ENCODE assay signal across 37 cellular contexts in the genomic region with DNA sequence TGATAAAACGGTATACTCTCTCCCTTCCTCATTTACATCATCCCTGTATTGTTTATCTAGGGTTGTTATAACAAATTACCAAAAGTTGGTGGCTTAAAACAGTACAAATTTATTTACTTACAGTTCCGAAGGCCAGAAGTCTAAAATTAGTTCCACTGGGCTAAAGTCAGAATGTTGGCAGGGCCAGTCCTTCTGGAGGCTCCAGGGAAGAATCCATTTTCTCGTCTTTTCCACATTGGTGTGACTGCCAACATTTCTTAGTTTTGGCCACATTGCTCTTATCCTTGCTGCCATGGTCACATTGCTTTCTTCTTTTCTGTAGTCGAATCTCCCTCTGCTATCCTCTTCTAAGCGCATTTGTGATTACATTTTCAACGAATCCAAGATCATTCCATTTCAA. TPM values are rescaled to one million over a fixed set of nuclear protein-coding genes. Genes with fewer than 3 reads are reported as not detected.
"Had no signal": no experiment of that assay in that cellular context is flagged by ENCODE, and none has a peak within 500 bp of the region (broad histone marks: within the 10 kb centered on the region; RNA-seq: fewer than 3 reads in every experiment).

No MANE protein-coding gene starts in this region.

- DNase-seq: activated B cell treated with CpG ODN at 0.5 μM for 24 hours; activated CD4-positive, alpha-beta memory T cell treated with anti-CD3 and anti-CD28 coated beads for 36 hours; activated CD4-positive, alpha-beta T cell treated with anti-CD3 and anti-CD28 coated beads for 48 hours; activated CD4-positive, alpha-beta T cell treated with anti-CD3 and anti-CD28 coated beads, Interleukin-2, amount 50 U/mL, for 1 hour; activated CD8-positive, alpha-beta memory T cell treated with anti-CD3 and anti-CD28 coated beads, Interleukin-2, amount 10 ng/mL, durations not matched to agents 7 days and 5 days; activated CD8-positive, alpha-beta memory T cell treated with anti-CD3 and anti-CD28 coated beads, Interleukin-2, amount 50 U/mL, for 4 hours; activated CD8-positive, alpha-beta T cell treated with anti-CD3 and anti-CD28 coated beads, Interleukin-2, amount 10 ng/mL, durations not matched to agents 7 days and 5 days; activated effector memory CD4-positive, alpha-beta T cell treated with anti-CD3 and anti-CD28 coated beads, Interleukin-2, amount 50 U/mL, for 16 hours; activated naive CD4-positive, alpha-beta T cell treated with anti-CD3 and anti-CD28 coated beads for 36 hours; activated naive CD8-positive, alpha-beta T cell treated with anti-CD3 and anti-CD28 coated beads for 36 hours; activated naive CD8-positive, alpha-beta T cell treated with anti-CD3 and anti-CD28 coated beads, Interleukin-2, amount 50 U/mL, for 24 hours; activated T-cell treated with anti-CD3 and anti-CD28 coated beads, Interleukin-2, amount 50 U/mL, for 1 hour; activated T-cell treated with anti-CD3 and anti-CD28 coated beads, Interleukin-2, amount 50 U/mL, for 48 hours; amygdala; brain microvascular endothelial cell; cortex of kidney; dermis blood vessel endothelial cell; effector CD4-positive, alpha-beta T cell; esophagus squamous epithelium; foreskin melanocyte; heart right ventricle; T-helper 1 cell; T-helper 17 cell; T1000; WERI-Rb-1 had no signal

- H3K4me3 ChIP-seq: adrenal gland, esophagus squamous epithelium, gastroesophageal sphincter, heart right ventricle had no signal

- H3K27ac ChIP-seq: adrenal gland, brain microvascular endothelial cell, epithelial cell of prostate, esophagus squamous epithelium, heart right ventricle, WERI-Rb-1 had no signal

- H3K4me1 ChIP-seq: adrenal gland, esophagus squamous epithelium, heart right ventricle had no signal

- H3K36me3 ChIP-seq: adrenal gland, brain microvascular endothelial cell, esophagus squamous epithelium, gastroesophageal sphincter, heart right ventricle, WERI-Rb-1 had no signal

- ATAC-seq: activated CD4-positive, CD25-positive, alpha-beta regulatory T cell treated with anti-CD3 and anti-CD28 coated beads, Interleukin-2, amount 50 U/mL, for 24 hours; activated CD8-positive, alpha-beta memory T cell treated with anti-CD3 and anti-CD28 coated beads, Interleukin-2, amount 10 ng/mL, durations not matched to agents 7 days and 5 days; activated CD8-positive, alpha-beta T cell treated with anti-CD3 and anti-CD28 coated beads, Interleukin-2, amount 10 ng/mL, durations not matched to agents 7 days and 5 days; activated naive CD8-positive, alpha-beta T cell treated with anti-CD3 and anti-CD28 coated beads, Interleukin-2, amount 50 U/mL, for 24 hours; gastroesophageal sphincter; heart right ventricle; T-helper 17 cell had no signal

- H3K9me3 ChIP-seq: adrenal gland, esophagus squamous epithelium, gastroesophageal sphincter, heart right ventricle had no signal

- H3K27me3 ChIP-seq: adrenal gland, brain microvascular endothelial cell, esophagus squamous epithelium, gastroesophageal sphincter had no signal

RNA-seq across cellular contexts. Expression of a gene that starts 34.7 kb away (rescaled TPM):
- total RNA-seq: activated B cell treated with CpG ODN at 0.5 μM for 24 hours, astrocyte, bronchial epithelial cell, cardiac septum, cerebellum, dermis blood vessel endothelial cell, endothelial cell of umbilical vein, fibroblast of lung, fibroblast of villous mesenchyme, glomerular endothelial cell had no signal
